1 cellular context compared by ENCODE assay signal in the genomic region with DNA sequence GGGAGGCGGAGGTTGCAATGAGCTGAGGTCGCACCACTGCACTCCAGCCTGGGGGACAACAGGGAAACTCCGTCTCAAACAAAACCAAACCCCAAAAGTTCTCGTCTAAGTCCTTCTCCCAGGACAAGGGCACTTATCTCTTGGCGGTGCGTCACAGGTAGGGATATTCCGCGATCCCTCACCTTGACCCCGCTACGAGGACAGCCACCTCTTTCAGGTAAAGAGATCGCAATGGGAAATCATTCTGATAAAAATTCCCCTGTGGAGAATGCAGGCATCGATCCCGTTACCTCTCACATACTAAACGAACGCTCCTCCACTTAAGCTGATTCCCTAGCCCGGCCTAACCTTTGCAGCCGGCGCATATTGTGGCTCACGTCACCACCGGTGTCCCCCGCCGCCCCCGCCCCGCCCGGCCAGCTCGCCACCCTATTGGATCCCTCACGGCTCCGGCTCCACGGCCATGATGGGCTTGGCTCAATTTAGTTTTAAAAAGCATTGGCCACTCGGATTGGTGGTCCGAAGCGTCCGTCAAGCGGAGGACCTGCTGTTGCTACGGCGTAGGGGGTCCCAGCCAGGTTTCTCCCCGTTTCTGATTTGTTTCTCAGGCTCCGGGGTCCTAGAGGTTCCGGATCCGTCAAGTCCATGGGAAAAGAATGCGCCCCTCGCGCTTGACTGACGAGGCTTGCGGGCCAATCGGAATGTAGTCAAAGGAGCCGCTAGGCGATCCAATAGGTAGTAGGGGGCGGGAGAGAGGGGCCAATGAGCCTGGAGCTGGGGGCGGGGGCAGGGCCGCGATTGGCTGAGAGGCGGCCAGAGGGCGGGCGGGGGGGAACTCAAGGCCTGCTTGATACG.
TF ChIP-seq lines count a peak whose summit lies in the region.

No MANE protein-coding gene starts in this region.

TF ChIP-seq in HepG2, 621 proteins besides CTCF, POLR2A, EP300 and RAD21 (continued from another document and continues in another):
- TF ChIP-seq, protein P1, sequence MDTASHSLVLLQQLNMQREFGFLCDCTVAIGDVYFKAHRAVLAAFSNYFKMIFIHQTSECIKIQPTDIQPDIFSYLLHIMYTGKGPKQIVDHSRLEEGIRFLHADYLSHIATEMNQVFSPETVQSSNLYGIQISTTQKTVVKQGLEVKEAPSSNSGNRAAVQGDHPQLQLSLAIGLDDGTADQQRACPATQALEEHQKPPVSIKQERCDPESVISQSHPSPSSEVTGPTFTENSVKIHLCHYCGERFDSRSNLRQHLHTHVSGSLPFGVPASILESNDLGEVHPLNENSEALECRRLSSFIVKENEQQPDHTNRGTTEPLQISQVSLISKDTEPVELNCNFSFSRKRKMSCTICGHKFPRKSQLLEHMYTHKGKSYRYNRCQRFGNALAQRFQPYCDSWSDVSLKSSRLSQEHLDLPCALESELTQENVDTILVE (CRISPR knock-in tag; IDR thresholded peaks at IDR 0.05), result peak; percentile 76; the same call in 1 of the 2 replicates
- TF ChIP-seq, protein P2, sequence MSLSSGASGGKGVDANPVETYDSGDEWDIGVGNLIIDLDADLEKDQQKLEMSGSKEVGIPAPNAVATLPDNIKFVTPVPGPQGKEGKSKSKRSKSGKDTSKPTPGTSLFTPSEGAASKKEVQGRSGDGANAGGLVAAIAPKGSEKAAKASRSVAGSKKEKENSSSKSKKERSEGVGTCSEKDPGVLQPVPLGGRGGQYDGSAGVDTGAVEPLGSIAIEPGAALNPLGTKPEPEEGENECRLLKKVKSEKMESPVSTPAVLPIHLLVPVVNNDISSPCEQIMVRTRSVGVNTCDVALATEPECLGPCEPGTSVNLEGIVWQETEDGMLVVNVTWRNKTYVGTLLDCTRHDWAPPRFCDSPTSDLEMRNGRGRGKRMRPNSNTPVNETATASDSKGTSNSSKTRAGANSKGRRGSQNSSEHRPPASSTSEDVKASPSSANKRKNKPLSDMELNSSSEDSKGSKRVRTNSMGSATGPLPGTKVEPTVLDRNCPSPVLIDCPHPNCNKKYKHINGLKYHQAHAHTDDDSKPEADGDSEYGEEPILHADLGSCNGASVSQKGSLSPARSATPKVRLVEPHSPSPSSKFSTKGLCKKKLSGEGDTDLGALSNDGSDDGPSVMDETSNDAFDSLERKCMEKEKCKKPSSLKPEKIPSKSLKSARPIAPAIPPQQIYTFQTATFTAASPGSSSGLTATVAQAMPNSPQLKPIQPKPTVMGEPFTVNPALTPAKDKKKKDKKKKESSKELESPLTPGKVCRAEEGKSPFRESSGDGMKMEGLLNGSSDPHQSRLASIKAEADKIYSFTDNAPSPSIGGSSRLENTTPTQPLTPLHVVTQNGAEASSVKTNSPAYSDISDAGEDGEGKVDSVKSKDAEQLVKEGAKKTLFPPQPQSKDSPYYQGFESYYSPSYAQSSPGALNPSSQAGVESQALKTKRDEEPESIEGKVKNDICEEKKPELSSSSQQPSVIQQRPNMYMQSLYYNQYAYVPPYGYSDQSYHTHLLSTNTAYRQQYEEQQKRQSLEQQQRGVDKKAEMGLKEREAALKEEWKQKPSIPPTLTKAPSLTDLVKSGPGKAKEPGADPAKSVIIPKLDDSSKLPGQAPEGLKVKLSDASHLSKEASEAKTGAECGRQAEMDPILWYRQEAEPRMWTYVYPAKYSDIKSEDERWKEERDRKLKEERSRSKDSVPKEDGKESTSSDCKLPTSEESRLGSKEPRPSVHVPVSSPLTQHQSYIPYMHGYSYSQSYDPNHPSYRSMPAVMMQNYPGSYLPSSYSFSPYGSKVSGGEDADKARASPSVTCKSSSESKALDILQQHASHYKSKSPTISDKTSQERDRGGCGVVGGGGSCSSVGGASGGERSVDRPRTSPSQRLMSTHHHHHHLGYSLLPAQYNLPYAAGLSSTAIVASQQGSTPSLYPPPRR (CRISPR knock-in tag; IDR thresholded peaks at IDR 0.05; ENCODE audit: borderline replicate concordance), result peak; percentile 12; the same call in 1 of the 2 replicates
- TF ChIP-seq ZFP1 (CRISPR knock-in tag; IDR thresholded peaks at IDR 0.05), result 0 out of 2 replicates have a peak, but pooled peaks have one; percentile 69
- no peak for TF ChIP-seq STAG1 (CRISPR knock-in tag; IDR thresholded peaks at IDR 0.05)
- no peak for TF ChIP-seq THYN1 (CRISPR knock-in tag; IDR thresholded peaks at IDR 0.05; ENCODE audit: borderline replicate concordance, low read depth)
- TF ChIP-seq, protein P3, sequence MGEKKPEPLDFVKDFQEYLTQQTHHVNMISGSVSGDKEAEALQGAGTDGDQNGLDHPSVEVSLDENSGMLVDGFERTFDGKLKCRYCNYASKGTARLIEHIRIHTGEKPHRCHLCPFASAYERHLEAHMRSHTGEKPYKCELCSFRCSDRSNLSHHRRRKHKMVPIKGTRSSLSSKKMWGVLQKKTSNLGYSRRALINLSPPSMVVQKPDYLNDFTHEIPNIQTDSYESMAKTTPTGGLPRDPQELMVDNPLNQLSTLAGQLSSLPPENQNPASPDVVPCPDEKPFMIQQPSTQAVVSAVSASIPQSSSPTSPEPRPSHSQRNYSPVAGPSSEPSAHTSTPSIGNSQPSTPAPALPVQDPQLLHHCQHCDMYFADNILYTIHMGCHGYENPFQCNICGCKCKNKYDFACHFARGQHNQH (CRISPR knock-in tag; IDR thresholded peaks at IDR 0.05), result 0 out of 2 replicates have a peak, but pooled peaks have one; percentile 29
- no peak for TF ChIP-seq EHMT2 (IDR thresholded peaks at IDR 0.05; ENCODE audit: borderline replicate concordance, low read depth, low read length)
- peak; percentile 89 for TF ChIP-seq PPARG (CRISPR knock-in tag; conservative IDR thresholded peaks at IDR 0.05)
- TF ChIP-seq CHCHD3 (CRISPR knock-in tag; IDR thresholded peaks at IDR 0.05), result no peak
- TF ChIP-seq ZNF556 (CRISPR knock-in tag; IDR thresholded peaks at IDR 0.05; ENCODE audit: borderline replicate concordance), result peak; percentile 58; the same call in 1 of the 2 replicates
- 0 out of 2 replicates have a peak, but pooled peaks have one; percentile 90 for TF ChIP-seq RFXANK (CRISPR knock-in tag; IDR thresholded peaks at IDR 0.05)
- 0 out of 2 replicates have a peak, but pooled peaks have one; percentile 63 for TF ChIP-seq ZNF589 (CRISPR knock-in tag; conservative IDR thresholded peaks at IDR 0.05)
- TF ChIP-seq, protein P4, sequence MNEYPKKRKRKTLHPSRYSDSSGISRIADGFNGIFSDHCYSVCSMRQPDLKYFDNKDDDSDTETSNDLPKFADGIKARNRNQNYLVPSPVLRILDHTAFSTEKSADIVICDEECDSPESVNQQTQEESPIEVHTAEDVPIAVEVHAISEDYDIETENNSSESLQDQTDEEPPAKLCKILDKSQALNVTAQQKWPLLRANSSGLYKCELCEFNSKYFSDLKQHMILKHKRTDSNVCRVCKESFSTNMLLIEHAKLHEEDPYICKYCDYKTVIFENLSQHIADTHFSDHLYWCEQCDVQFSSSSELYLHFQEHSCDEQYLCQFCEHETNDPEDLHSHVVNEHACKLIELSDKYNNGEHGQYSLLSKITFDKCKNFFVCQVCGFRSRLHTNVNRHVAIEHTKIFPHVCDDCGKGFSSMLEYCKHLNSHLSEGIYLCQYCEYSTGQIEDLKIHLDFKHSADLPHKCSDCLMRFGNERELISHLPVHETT (CRISPR knock-in tag; conservative IDR thresholded peaks at IDR 0.05), result peak; percentile 71
- peak; percentile 54; the same call in 1 of the 2 replicates for TF ChIP-seq ZMYM2 (CRISPR knock-in tag; IDR thresholded peaks at IDR 0.05)
- peak; percentile 85 for TF ChIP-seq TARDBP (CRISPR knock-in tag; IDR thresholded peaks at IDR 0.05)
- no peak for TF ChIP-seq ZBTB42 (CRISPR knock-in tag; IDR thresholded peaks at IDR 0.05)
- TF ChIP-seq, protein P5, sequence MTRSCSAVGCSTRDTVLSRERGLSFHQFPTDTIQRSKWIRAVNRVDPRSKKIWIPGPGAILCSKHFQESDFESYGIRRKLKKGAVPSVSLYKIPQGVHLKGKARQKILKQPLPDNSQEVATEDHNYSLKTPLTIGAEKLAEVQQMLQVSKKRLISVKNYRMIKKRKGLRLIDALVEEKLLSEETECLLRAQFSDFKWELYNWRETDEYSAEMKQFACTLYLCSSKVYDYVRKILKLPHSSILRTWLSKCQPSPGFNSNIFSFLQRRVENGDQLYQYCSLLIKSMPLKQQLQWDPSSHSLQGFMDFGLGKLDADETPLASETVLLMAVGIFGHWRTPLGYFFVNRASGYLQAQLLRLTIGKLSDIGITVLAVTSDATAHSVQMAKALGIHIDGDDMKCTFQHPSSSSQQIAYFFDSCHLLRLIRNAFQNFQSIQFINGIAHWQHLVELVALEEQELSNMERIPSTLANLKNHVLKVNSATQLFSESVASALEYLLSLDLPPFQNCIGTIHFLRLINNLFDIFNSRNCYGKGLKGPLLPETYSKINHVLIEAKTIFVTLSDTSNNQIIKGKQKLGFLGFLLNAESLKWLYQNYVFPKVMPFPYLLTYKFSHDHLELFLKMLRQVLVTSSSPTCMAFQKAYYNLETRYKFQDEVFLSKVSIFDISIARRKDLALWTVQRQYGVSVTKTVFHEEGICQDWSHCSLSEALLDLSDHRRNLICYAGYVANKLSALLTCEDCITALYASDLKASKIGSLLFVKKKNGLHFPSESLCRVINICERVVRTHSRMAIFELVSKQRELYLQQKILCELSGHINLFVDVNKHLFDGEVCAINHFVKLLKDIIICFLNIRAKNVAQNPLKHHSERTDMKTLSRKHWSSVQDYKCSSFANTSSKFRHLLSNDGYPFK (CRISPR knock-in tag; IDR thresholded peaks at IDR 0.05; ENCODE audit: borderline replicate concordance), result peak; percentile 77; the same call in 1 of the 2 replicates
- TF ChIP-seq ZNF598 (CRISPR knock-in tag; IDR thresholded peaks at IDR 0.05; ENCODE audit: borderline replicate concordance), result no peak
- TF ChIP-seq NCOA5 (CRISPR knock-in tag; IDR thresholded peaks at IDR 0.05), result no peak
- no peak for TF ChIP-seq SYNCRIP (IDR thresholded peaks at IDR 0.05; ENCODE audit: insufficient read depth, low read depth, low read length)
- TF ChIP-seq ZNF124 (CRISPR knock-in tag; IDR thresholded peaks at IDR 0.05), result peak; percentile 68; the same call in 1 of the 2 replicates
- TF ChIP-seq MEF2D (CRISPR knock-in tag; IDR thresholded peaks at IDR 0.05), result peak; percentile 77; the same call in 1 of the 2 replicates
- TF ChIP-seq, protein P6, sequence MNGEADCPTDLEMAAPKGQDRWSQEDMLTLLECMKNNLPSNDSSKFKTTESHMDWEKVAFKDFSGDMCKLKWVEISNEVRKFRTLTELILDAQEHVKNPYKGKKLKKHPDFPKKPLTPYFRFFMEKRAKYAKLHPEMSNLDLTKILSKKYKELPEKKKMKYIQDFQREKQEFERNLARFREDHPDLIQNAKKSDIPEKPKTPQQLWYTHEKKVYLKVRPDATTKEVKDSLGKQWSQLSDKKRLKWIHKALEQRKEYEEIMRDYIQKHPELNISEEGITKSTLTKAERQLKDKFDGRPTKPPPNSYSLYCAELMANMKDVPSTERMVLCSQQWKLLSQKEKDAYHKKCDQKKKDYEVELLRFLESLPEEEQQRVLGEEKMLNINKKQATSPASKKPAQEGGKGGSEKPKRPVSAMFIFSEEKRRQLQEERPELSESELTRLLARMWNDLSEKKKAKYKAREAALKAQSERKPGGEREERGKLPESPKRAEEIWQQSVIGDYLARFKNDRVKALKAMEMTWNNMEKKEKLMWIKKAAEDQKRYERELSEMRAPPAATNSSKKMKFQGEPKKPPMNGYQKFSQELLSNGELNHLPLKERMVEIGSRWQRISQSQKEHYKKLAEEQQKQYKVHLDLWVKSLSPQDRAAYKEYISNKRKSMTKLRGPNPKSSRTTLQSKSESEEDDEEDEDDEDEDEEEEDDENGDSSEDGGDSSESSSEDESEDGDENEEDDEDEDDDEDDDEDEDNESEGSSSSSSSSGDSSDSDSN (CRISPR knock-in tag; IDR thresholded peaks at IDR 0.05), result peak; percentile 52; the same call in 1 of the 2 replicates
- peak; percentile 50 for TF ChIP-seq ZFP36 (IDR thresholded peaks at IDR 0.05; ENCODE audit: borderline replicate concordance, low read depth, low read length, partially characterized antibody)
- TF ChIP-seq, protein P7, sequence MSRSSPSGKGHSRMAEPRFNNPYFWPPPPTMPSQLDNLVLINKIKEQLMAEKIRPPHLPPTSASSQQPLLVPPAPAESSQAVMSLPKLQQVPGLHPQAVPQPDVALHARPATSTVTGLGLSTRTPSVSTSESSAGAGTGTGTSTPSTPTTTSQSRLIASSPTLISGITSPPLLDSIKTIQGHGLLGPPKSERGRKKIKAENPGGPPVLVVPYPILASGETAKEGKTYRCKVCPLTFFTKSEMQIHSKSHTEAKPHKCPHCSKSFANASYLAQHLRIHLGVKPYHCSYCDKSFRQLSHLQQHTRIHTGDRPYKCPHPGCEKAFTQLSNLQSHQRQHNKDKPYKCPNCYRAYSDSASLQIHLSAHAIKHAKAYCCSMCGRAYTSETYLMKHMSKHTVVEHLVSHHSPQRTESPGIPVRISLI (CRISPR knock-in tag; IDR thresholded peaks at IDR 0.05; ENCODE audit: borderline replicate concordance), result peak; percentile 33; the same call in 1 of the 2 replicates
- no peak; the same call in 1 of the 2 replicates for TF ChIP-seq SMAD1 (CRISPR knock-in tag; IDR thresholded peaks at IDR 0.05; ENCODE audit: borderline replicate concordance, low read depth)
- TF ChIP-seq SOX6 (IDR thresholded peaks at IDR 0.05), result no peak
- TF ChIP-seq SOX6 (CRISPR knock-in tag; IDR thresholded peaks at IDR 0.05), result peak; percentile 90
- 0 out of 2 replicates have a peak, but pooled peaks have one; percentile 73 for TF ChIP-seq ZNF614 (CRISPR knock-in tag; IDR thresholded peaks at IDR 0.05; ENCODE audit: borderline replicate concordance)
- TF ChIP-seq KDM4B (CRISPR knock-in tag; IDR thresholded peaks at IDR 0.05), result 0 out of 2 replicates have a peak, but pooled peaks have one; percentile 23
- peak; percentile 86 for TF ChIP-seq ZMYM3 (CRISPR knock-in tag; IDR thresholded peaks at IDR 0.05)
- no peak; the same call in 1 of the 2 replicates for TF ChIP-seq ZNF121 (CRISPR knock-in tag; IDR thresholded peaks at IDR 0.05)
- no peak for TF ChIP-seq ZNF10 (CRISPR knock-in tag; IDR thresholded peaks at IDR 0.05; ENCODE audit: borderline replicate concordance, low read depth)
- TF ChIP-seq, protein P8, sequence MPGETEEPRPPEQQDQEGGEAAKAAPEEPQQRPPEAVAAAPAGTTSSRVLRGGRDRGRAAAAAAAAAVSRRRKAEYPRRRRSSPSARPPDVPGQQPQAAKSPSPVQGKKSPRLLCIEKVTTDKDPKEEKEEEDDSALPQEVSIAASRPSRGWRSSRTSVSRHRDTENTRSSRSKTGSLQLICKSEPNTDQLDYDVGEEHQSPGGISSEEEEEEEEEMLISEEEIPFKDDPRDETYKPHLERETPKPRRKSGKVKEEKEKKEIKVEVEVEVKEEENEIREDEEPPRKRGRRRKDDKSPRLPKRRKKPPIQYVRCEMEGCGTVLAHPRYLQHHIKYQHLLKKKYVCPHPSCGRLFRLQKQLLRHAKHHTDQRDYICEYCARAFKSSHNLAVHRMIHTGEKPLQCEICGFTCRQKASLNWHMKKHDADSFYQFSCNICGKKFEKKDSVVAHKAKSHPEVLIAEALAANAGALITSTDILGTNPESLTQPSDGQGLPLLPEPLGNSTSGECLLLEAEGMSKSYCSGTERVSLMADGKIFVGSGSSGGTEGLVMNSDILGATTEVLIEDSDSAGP (CRISPR knock-in tag; IDR thresholded peaks at IDR 0.05; ENCODE audit: borderline replicate concordance), result peak; percentile 69; the same call in 1 of the 2 replicates
